ENCODE assay signal across 11 cellular contexts in genomic region chr17:28133562-28133970, GRCh38.
DNase-seq lines count a peak whose midpoint lies in the region; ATAC-seq and TF ChIP-seq lines count a peak whose summit lies in the region.
"Had no signal": no experiment of that assay in that cellular context is flagged by ENCODE, and none has a peak within 500 bp of the region (broad histone marks: within the 10 kb centered on the region; RNA-seq: fewer than 3 reads in every experiment).

No MANE protein-coding gene starts in this region.

- H3K36me3 Mint-ChIP-seq in activated T-cell treated with anti-CD3 and anti-CD28 coated beads, Interleukin-2, amount 50 U/mL, for 72 hours (ENCODE audit: insufficient read depth in 2 of 2) = no peaks in the 10 kb centered on the region
- peaks cover 24% of the 10 kb centered on the region for H3K36me3 Mint-ChIP-seq in activated T-cell treated with anti-CD3 and anti-CD28 coated beads, Interleukin-2, amount 50 U/mL, for 4 hours (ENCODE audit: insufficient read depth)

- no peak overlapping the region for H3K4me3 Mint-ChIP-seq in activated T-cell treated with anti-CD3 and anti-CD28 coated beads, Interleukin-2, amount 50 U/mL, for 72 hours
- H3K4me3 Mint-ChIP-seq in activated T-cell treated with anti-CD3 and anti-CD28 coated beads, Interleukin-2, amount 50 U/mL, for 4 hours = no peak overlapping the region
- H3K4me3 Mint-ChIP-seq: effector memory CD8-positive, alpha-beta T cell had no signal

- no peak for DNase-seq in activated T-cell treated with anti-CD3 and anti-CD28 coated beads, Interleukin-2, amount 50 U/mL, for 72 hours
- no peak for DNase-seq in activated T-cell treated with anti-CD3 and anti-CD28 coated beads, Interleukin-2, amount 50 U/mL, for 4 hours
- DNase-seq in RWPE2 (ENCODE audit: low spot score) (no peak), epithelial cell of prostate (ENCODE audit: low read depth, low spot score) (peak; percentile 6), mucosa of gallbladder (ENCODE audit: low spot score) (no peak), upper lobe of left lung (no peak)
- DNase-seq in stimulated activated naive CD8-positive, alpha-beta T cell treated with anti-CD3 and anti-CD28 coated beads, Interleukin-15, Interleukin-2, amounts not matched to agents 100 U/mL and 50 U/mL, for 24 hours = no peak
- DNase-seq in stimulated activated CD4-positive, alpha-beta T cell treated with anti-CD3 and anti-CD28 coated beads, Interleukin-12 subunit alpha, Interleukin-12 subunit beta, amount 100 ng/mL, for 4 hours = no peak
- DNase-seq: activated CD4-positive, CD25-positive, alpha-beta regulatory T cell treated with anti-CD3 and anti-CD28 coated beads, Interleukin-2, amount 50 U/mL, for 72 hours; effector memory CD8-positive, alpha-beta T cell; SIG-M5 had no signal

- peak overlapping the region; percentile 86 for H3K27ac ChIP-seq in RWPE2 (ENCODE audit: poor library complexity, severe bottlenecking)
- H3K27ac ChIP-seq in epithelial cell of prostate = peak overlapping the region; percentile 68
- H3K27ac ChIP-seq in upper lobe of left lung = no peak overlapping the region

- H3K4me1 ChIP-seq in RWPE2 (ENCODE audit: insufficient read depth, poor library complexity, severe bottlenecking) (peaks cover 11% of the 10 kb centered on the region), upper lobe of left lung (no peaks in the 10 kb centered on the region)

- H3K4me1 Mint-ChIP-seq in activated T-cell treated with anti-CD3 and anti-CD28 coated beads, Interleukin-2, amount 50 U/mL, for 72 hours (ENCODE audit: low read depth) = peaks cover 9% of the 10 kb centered on the region
- peaks cover 8% of the 10 kb centered on the region for H3K4me1 Mint-ChIP-seq in activated T-cell treated with anti-CD3 and anti-CD28 coated beads, Interleukin-2, amount 50 U/mL, for 4 hours (ENCODE audit: low read depth)

- no peaks in the 10 kb centered on the region for H3K27me3 ChIP-seq in RWPE2 (ENCODE audit: insufficient read depth, poor library complexity, severe bottlenecking)
- H3K27me3 ChIP-seq in upper lobe of left lung = no peaks in the 10 kb centered on the region

- H3K9me3 ChIP-seq in RWPE2 (ENCODE audit: severe bottlenecking) = no peaks in the 10 kb centered on the region
- H3K9me3 ChIP-seq in upper lobe of left lung = no peaks in the 10 kb centered on the region

- no peak for TF ChIP-seq POLR2A in upper lobe of left lung (IDR thresholded peaks at IDR 0.05)

- no peaks in the 10 kb centered on the region for H3K9me3 Mint-ChIP-seq in activated T-cell treated with anti-CD3 and anti-CD28 coated beads, Interleukin-2, amount 50 U/mL, for 72 hours
- H3K9me3 Mint-ChIP-seq in activated T-cell treated with anti-CD3 and anti-CD28 coated beads, Interleukin-2, amount 50 U/mL, for 4 hours = no peaks in the 10 kb centered on the region
- H3K9me3 Mint-ChIP-seq: effector memory CD8-positive, alpha-beta T cell had no signal

- ATAC-seq in activated T-cell treated with anti-CD3 and anti-CD28 coated beads, Interleukin-2, amount 50 U/mL, for 72 hours (replicated peaks in 1 of 2) = peak in 1 of 2 donors; percentile 58
- no peak for ATAC-seq in activated T-cell treated with anti-CD3 and anti-CD28 coated beads, Interleukin-2, amount 50 U/mL, for 4 hours
- ATAC-seq in RWPE2 (ENCODE audit: low read depth) = peak; percentile 90
- ATAC-seq in stimulated activated naive CD8-positive, alpha-beta T cell treated with anti-CD3 and anti-CD28 coated beads, Interleukin-15, Interleukin-2, amounts not matched to agents 100 U/mL and 50 U/mL, for 24 hours = peak; percentile 40
- no peak for ATAC-seq in upper lobe of left lung (ENCODE audit: low FRiP score in 2 of 2)
- ATAC-seq: effector memory CD8-positive, alpha-beta T cell had no signal

- TF ChIP-seq EP300 in upper lobe of left lung (IDR thresholded peaks at IDR 0.05) = no peak

- peak overlapping the region; percentile 4 for H3K27ac Mint-ChIP-seq in activated T-cell treated with anti-CD3 and anti-CD28 coated beads, Interleukin-2, amount 50 U/mL, for 72 hours

- TF ChIP-seq CTCF in RWPE2 (IDR thresholded peaks at IDR 0.05; ENCODE audit: poor library complexity, severe bottlenecking) = no peak
- no peak for TF ChIP-seq CTCF in upper lobe of left lung (IDR thresholded peaks at IDR 0.05)

- no peak overlapping the region for H3K4me3 ChIP-seq in RWPE2 (ENCODE audit: severe bottlenecking)
- no peak overlapping the region for H3K4me3 ChIP-seq in upper lobe of left lung

- peaks cover 51% of the 10 kb centered on the region for H3K36me3 ChIP-seq in RWPE2 (ENCODE audit: low read depth)
- peaks cover 0 to 16% (median 0%) of the 10 kb centered on the region in 4 donors for H3K36me3 ChIP-seq in upper lobe of left lung

- no peaks in the 10 kb centered on the region for H3K27me3 Mint-ChIP-seq in activated T-cell treated with anti-CD3 and anti-CD28 coated beads, Interleukin-2, amount 50 U/mL, for 72 hours (ENCODE audit: low read depth)
- H3K27me3 Mint-ChIP-seq in activated T-cell treated with anti-CD3 and anti-CD28 coated beads, Interleukin-2, amount 50 U/mL, for 4 hours (ENCODE audit: low read depth) = no peaks in the 10 kb centered on the region
- H3K27me3 Mint-ChIP-seq: effector memory CD8-positive, alpha-beta T cell had no signal

Comparison
In these comparisons a context has a peak if more than half of its experiments do, and no peak if none do; other contexts are left out.
1. ATAC-seq: peak in RWPE2 (single experiment) and stimulated activated naive CD8-positive, alpha-beta T cell treated with anti-CD3 and anti-CD28 coated beads, Interleukin-15, Interleukin-2, amounts not matched to agents 100 U/mL and 50 U/mL, for 24 hours (single experiment); none in activated T-cell treated with anti-CD3 and anti-CD28 coated beads, Interleukin-2, amount 50 U/mL, for 4 hours (0 of 2) and upper lobe of left lung (0 of 2).
2. H3K27ac ChIP-seq: peak in RWPE2 (single experiment) and epithelial cell of prostate (single experiment); none in upper lobe of left lung (0 of 4).